Comparison of ENCODE assay signal across 1 cellular context in genomic region chr6:138005846-138006245, GRCh38.
TF ChIP-seq lines count a peak whose summit lies in the region.

No MANE protein-coding gene starts in this region.

TF ChIP-seq in GM12878, 131 proteins besides CTCF, POLR2A, EP300 and RAD21 (continued from another document):
- TF ChIP-seq, protein P1, sequence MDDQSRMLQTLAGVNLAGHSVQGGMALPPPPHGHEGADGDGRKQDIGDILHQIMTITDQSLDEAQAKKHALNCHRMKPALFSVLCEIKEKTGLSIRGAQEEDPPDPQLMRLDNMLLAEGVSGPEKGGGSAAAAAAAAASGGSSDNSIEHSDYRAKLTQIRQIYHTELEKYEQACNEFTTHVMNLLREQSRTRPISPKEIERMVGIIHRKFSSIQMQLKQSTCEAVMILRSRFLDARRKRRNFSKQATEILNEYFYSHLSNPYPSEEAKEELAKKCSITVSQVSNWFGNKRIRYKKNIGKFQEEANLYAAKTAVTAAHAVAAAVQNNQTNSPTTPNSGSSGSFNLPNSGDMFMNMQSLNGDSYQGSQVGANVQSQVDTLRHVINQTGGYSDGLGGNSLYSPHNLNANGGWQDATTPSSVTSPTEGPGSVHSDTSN (IDR thresholded peaks at IDR 0.05; ENCODE audit: insufficient replicate concordance, low read depth, low read length) = no peak
- TF ChIP-seq BCL11A (IDR thresholded peaks at IDR 0.05; ENCODE audit: low read depth, low read length) (no peak), SIN3A (IDR thresholded peaks at IDR 0.05; ENCODE audit: low read depth, low read length) (no peak), ZNF274 (IDR thresholded peaks at IDR 0.05; ENCODE audit: insufficient read depth, insufficient read length) (no peak), EZH2 (IDR thresholded peaks at IDR 0.05; ENCODE audit: borderline replicate concordance, control insufficient read depth, low read depth, low read length) (no peak), ZNF384 (IDR thresholded peaks at IDR 0.05; ENCODE audit: borderline replicate concordance, low read depth, low read length) (no peak), SMAD1 (IDR thresholded peaks at IDR 0.05; ENCODE audit: low read depth, partially characterized antibody) (no peak), CHD1 (IDR thresholded peaks at IDR 0.05; ENCODE audit: low read depth, low read length) (no peak), CHD4 (IDR thresholded peaks at IDR 0.05) (no peak), TBL1XR1 (IDR thresholded peaks at IDR 0.05; ENCODE audit: low read depth, low read length) (no peak)
- TF ChIP-seq, protein P2, sequence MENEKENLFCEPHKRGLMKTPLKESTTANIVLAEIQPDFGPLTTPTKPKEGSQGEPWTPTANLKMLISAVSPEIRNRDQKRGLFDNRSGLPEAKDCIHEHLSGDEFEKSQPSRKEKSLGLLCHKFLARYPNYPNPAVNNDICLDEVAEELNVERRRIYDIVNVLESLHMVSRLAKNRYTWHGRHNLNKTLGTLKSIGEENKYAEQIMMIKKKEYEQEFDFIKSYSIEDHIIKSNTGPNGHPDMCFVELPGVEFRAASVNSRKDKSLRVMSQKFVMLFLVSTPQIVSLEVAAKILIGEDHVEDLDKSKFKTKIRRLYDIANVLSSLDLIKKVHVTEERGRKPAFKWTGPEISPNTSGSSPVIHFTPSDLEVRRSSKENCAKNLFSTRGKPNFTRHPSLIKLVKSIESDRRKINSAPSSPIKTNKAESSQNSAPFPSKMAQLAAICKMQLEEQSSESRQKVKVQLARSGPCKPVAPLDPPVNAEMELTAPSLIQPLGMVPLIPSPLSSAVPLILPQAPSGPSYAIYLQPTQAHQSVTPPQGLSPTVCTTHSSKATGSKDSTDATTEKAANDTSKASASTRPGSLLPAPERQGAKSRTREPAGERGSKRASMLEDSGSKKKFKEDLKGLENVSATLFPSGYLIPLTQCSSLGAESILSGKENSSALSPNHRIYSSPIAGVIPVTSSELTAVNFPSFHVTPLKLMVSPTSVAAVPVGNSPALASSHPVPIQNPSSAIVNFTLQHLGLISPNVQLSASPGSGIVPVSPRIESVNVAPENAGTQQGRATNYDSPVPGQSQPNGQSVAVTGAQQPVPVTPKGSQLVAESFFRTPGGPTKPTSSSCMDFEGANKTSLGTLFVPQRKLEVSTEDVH (IDR thresholded peaks at IDR 0.05; ENCODE audit: low read depth, partially characterized antibody) = no peak
